Comparison of ENCODE assay signal across 13 cellular contexts in genomic region chr2:241108271-241109209, GRCh38. TPM values are rescaled to one million over a fixed set of nuclear protein-coding genes. Genes with fewer than 3 reads are reported as not detected.
DNase-seq lines count a peak whose midpoint lies in the region; ATAC-seq and TF ChIP-seq lines count a peak whose summit lies in the region.
"Had no signal": no experiment of that assay in that cellular context is flagged by ENCODE, and none has a peak within 500 bp of the region (broad histone marks: within the 10 kb centered on the region; RNA-seq: fewer than 3 reads in every experiment).

No MANE protein-coding gene starts in this region.

- H3K9me3 ChIP-seq in CD4-positive, alpha-beta memory T cell (ENCODE audit: control insufficient read depth in 1 of 2, low read length in 2 of 2): no peaks in the 10 kb centered on the region
- no peaks in the 10 kb centered on the region for H3K9me3 ChIP-seq in OCI-LY1 (ENCODE audit: low read length)
- no peaks in the 10 kb centered on the region for H3K9me3 ChIP-seq in ovary

- TF ChIP-seq CTCF in OCI-LY1 (IDR thresholded peaks at IDR 0.05; ENCODE audit: low read length): no peak
- no peak for TF ChIP-seq CTCF in ovary (IDR thresholded peaks at IDR 0.05)
- no peak for TF ChIP-seq CTCF in foreskin keratinocyte (conservative IDR thresholded peaks at IDR 0.05)

- H3K27ac ChIP-seq in CD4-positive, alpha-beta memory T cell (ENCODE audit: low read depth, low read length): peak overlapping the region; percentile 64
- peak overlapping the region; percentile 88 for H3K27ac ChIP-seq in OCI-LY1 (ENCODE audit: low read depth, low read length, poor library complexity, severe bottlenecking)
- no peak overlapping the region for H3K27ac ChIP-seq in ovary
- no peak overlapping the region for H3K27ac ChIP-seq in foreskin keratinocyte
- H3K27ac ChIP-seq: cardiac muscle cell, KMS-11 had no signal

- no peaks in the 10 kb centered on the region for H3K79me2 ChIP-seq in OCI-LY1 (ENCODE audit: insufficient read depth, low read length)

- 88 to 89% (median 88%) methylated on average over 35 of the region's 35 CpGs for WGBS in ovary, 3 donors

- no peak for TF ChIP-seq POLR2A in ovary (IDR thresholded peaks at IDR 0.05)

- peak overlapping the region; percentile 93 to 99 (median 97) for H3K27ac Mint-ChIP-seq in CD4-positive, alpha-beta memory T cell
- H3K27ac Mint-ChIP-seq in natural killer cell treated with Interleukin-12 subunit alpha and Interleukin-12 subunit beta and Interleukin-15 and Interleukin-18, amount 100 ng/mL, for 72 hours: peak overlapping the region; percentile 31 to 50

- H3K4me1 ChIP-seq in CD4-positive, alpha-beta memory T cell (ENCODE audit: insufficient read depth, low read length): peaks cover 83% of the 10 kb centered on the region
- H3K4me1 ChIP-seq in OCI-LY1 (ENCODE audit: insufficient read depth, low read length, severe bottlenecking) (peaks cover 64% of the 10 kb centered on the region), ovary (ENCODE audit: insufficient read depth) (no peaks in the 10 kb centered on the region), foreskin keratinocyte (no peaks in the 10 kb centered on the region)

- peak overlapping the region; percentile 38 for H3K4me2 ChIP-seq in OCI-LY1 (ENCODE audit: low read length)
- H3K4me2 ChIP-seq: KMS-11 had no signal

- peaks cover 8% of the 10 kb centered on the region for H3K36me3 ChIP-seq in CD4-positive, alpha-beta memory T cell (ENCODE audit: insufficient read depth, low read length)
- peaks cover 22% of the 10 kb centered on the region for H3K36me3 ChIP-seq in OCI-LY1 (ENCODE audit: insufficient read depth, low read length)
- H3K36me3 ChIP-seq in ovary: no peaks in the 10 kb centered on the region
- H3K36me3 ChIP-seq: cardiac muscle cell had no signal

- no peak for TF ChIP-seq EP300 in ovary (IDR thresholded peaks at IDR 0.05)

- H3K9me2 ChIP-seq in OCI-LY1 (ENCODE audit: low read depth, low read length): no peaks in the 10 kb centered on the region

- no peak for ATAC-seq in natural killer cell treated with Interleukin-12 subunit alpha and Interleukin-12 subunit beta and Interleukin-15 and Interleukin-18, amount 100 ng/mL, for 72 hours
- ATAC-seq in foreskin keratinocyte (no peak), GM21786 (IDR thresholded peaks at IDR 0.05; ENCODE audit: unreplicated experiment) (no peak), GM18861 (IDR thresholded peaks at IDR 0.05; ENCODE audit: unreplicated experiment) (no peak)
- ATAC-seq: HCT116 had no signal

- H4K20me1 ChIP-seq in OCI-LY1 (ENCODE audit: insufficient read depth, low read length): no peaks in the 10 kb centered on the region

- no peaks in the 10 kb centered on the region for H3K27me3 Mint-ChIP-seq in CD4-positive, alpha-beta memory T cell
- H3K27me3 Mint-ChIP-seq in natural killer cell treated with Interleukin-12 subunit alpha and Interleukin-12 subunit beta and Interleukin-15 and Interleukin-18, amount 100 ng/mL, for 72 hours: no peaks in the 10 kb centered on the region

- intact Hi-C loops in CD4-positive, alpha-beta memory T cell (cut with micrococcal nuclease): no loop called here
- intact Hi-C loops in ovary (cut with DNase I): no loop called here

- peak overlapping the region in 1 of 2 donors; percentile 64 for H3K4me3 ChIP-seq in CD4-positive, alpha-beta memory T cell (ENCODE audit: low read length in 2 of 2)
- H3K4me3 ChIP-seq in OCI-LY1 (ENCODE audit: low read depth, low read length, poor library complexity, severe bottlenecking) (peak overlapping the region; percentile 17), ovary (no peak overlapping the region)
- H3K4me3 ChIP-seq: cardiac muscle cell had no signal

- peak; percentile 64 to 80 (median 71) for DNase-seq in CD4-positive, alpha-beta memory T cell
- DNase-seq in central memory CD4-positive, alpha-beta T cell: peak; percentile 75
- DNase-seq in natural killer cell treated with Interleukin-12 subunit alpha and Interleukin-12 subunit beta and Interleukin-15 and Interleukin-18, amount 100 ng/mL, for 72 hours (ENCODE audit: low spot score): no peak
- no peak for DNase-seq in ovary
- DNase-seq in foreskin keratinocyte: no peak
- DNase-seq: NCI-H2081 treated with DMSO at 0.1 percent for 48 hours, SW 1271 had no signal

- H3K36me3 Mint-ChIP-seq in CD4-positive, alpha-beta memory T cell: peaks cover 25 to 35% of the 10 kb centered on the region in 2 donors
- no peaks in the 10 kb centered on the region for H3K36me3 Mint-ChIP-seq in natural killer cell treated with Interleukin-12 subunit alpha and Interleukin-12 subunit beta and Interleukin-15 and Interleukin-18, amount 100 ng/mL, for 72 hours

- H3F3A ChIP-seq in OCI-LY1 (ENCODE audit: insufficient read depth, low read length): no peaks in the 10 kb centered on the region

- peaks cover 40 to 86% (median 64%) of the 10 kb centered on the region in 4 donors for H3K4me1 Mint-ChIP-seq in CD4-positive, alpha-beta memory T cell
- H3K4me1 Mint-ChIP-seq in natural killer cell treated with Interleukin-12 subunit alpha and Interleukin-12 subunit beta and Interleukin-15 and Interleukin-18, amount 100 ng/mL, for 72 hours (ENCODE audit: low read depth in 2 of 2): peaks cover 8 to 23% of the 10 kb centered on the region in 2 donors

- POLR2A ChIA-PET in CD4-positive, alpha-beta memory T cell (lab: Charles Lee; ENCODE audit: partially characterized antibody): interaction anchor here (0.6 to 17.2 kb wide), 13 partner anchors 7 to 207 kb away, joined by 3 to 299 read pairs (median 7); partner anchors contain the start of genes HDLBP, MTERF4, PASK and PPP1R7

- peak overlapping the region; percentile 20; the same call in 1 of the 2 replicates for H3K9ac ChIP-seq in OCI-LY1 (ENCODE audit: low read length)
- H3K9ac ChIP-seq: KMS-11 had no signal

- peak overlapping the region; percentile 82 to 98 (median 92) for H3K4me3 Mint-ChIP-seq in CD4-positive, alpha-beta memory T cell
- H3K4me3 Mint-ChIP-seq in natural killer cell treated with Interleukin-12 subunit alpha and Interleukin-12 subunit beta and Interleukin-15 and Interleukin-18, amount 100 ng/mL, for 72 hours: peak overlapping the region; percentile 36

- peaks cover 0 to 6% (median 1%) of the 10 kb centered on the region in 8 donors for H3K9me3 Mint-ChIP-seq in CD4-positive, alpha-beta memory T cell
- no peaks in the 10 kb centered on the region for H3K9me3 Mint-ChIP-seq in natural killer cell treated with Interleukin-12 subunit alpha and Interleukin-12 subunit beta and Interleukin-15 and Interleukin-18, amount 100 ng/mL, for 72 hours

- no peak overlapping the region for H2AFZ ChIP-seq in OCI-LY1 (ENCODE audit: low read length)

- CTCF ChIA-PET in CD4-positive, alpha-beta memory T cell (lab: Charles Lee; ENCODE audit: partially characterized antibody): interaction anchor here (1.1 to 2.0 kb wide), 2 partner anchors 30 to 42 kb away, joined by 3 to 5 read pairs; partner anchors contain the start of gene PPP1R7

- no peaks in the 10 kb centered on the region for H3K27me3 ChIP-seq in CD4-positive, alpha-beta memory T cell (ENCODE audit: insufficient read depth, low read length)
- H3K27me3 ChIP-seq in OCI-LY1 (ENCODE audit: insufficient read depth, low read length): no peaks in the 10 kb centered on the region
- H3K27me3 ChIP-seq in ovary: no peaks in the 10 kb centered on the region
- H3K27me3 ChIP-seq in foreskin keratinocyte: no peaks in the 10 kb centered on the region
- H3K27me3 ChIP-seq: cardiac muscle cell had no signal

RNA-seq across cellular contexts. Expression of gene MTERF4, which starts 6.5 kb away (rescaled TPM):
- 100 to 1,000 TPM; 204 to 227 TPM for total RNA-seq in CD4-positive, alpha-beta memory T cell
- 10 to 100 TPM; 44.6 to 56.6 TPM for polyA plus RNA-seq in CD4-positive, alpha-beta memory T cell
- total RNA-seq in natural killer cell treated with Interleukin-12 subunit alpha and Interleukin-12 subunit beta and Interleukin-15 and Interleukin-18, amount 100 ng/mL, for 72 hours: 10 to 100 TPM; 38.1 to 40.5 TPM
- total RNA-seq in ovary (10 to 100 TPM; 24.8 to 45.7 (median 35.7) TPM), foreskin keratinocyte (15.9 and 20.1 TPM in 2 replicates)
- polyA plus RNA-seq in ovary (10 to 100 TPM; 41.6 to 60.7 TPM), foreskin keratinocyte (15.9 and 19.7 TPM in 2 replicates)

RNA-seq across cellular contexts. Expression of gene PASK, which starts 40.7 kb away (rescaled TPM):
- total RNA-seq in CD4-positive, alpha-beta memory T cell: 100 to 1,000 TPM; 290 to 309 TPM
- polyA plus RNA-seq in CD4-positive, alpha-beta memory T cell: 10 to 100 TPM; 38.2 to 50.0 TPM
- total RNA-seq in natural killer cell treated with Interleukin-12 subunit alpha and Interleukin-12 subunit beta and Interleukin-15 and Interleukin-18, amount 100 ng/mL, for 72 hours: 10 to 100 TPM; 69.5 to 78.9 TPM
- total RNA-seq in ovary (10 to 100 TPM in 2 of 7 donors, 1 to 10 TPM in 5; 2.4 to 13.4 (median 7.4) TPM), foreskin keratinocyte (9.7 and 9.8 TPM in 2 replicates)
- polyA plus RNA-seq in ovary (10 to 100 TPM in 1 of 2 donors, 1 to 10 TPM in 1; 2.9 to 12.8 TPM), foreskin keratinocyte (5.8 and 6.0 TPM in 2 replicates)

RNA-seq across cellular contexts. Expression of gene PPP1R7, which starts 41.7 kb away (rescaled TPM):
- total RNA-seq in CD4-positive, alpha-beta memory T cell: 10 to 100 TPM; 61.3 to 68.9 TPM
- 100 to 1,000 TPM; 114 to 119 TPM for polyA plus RNA-seq in CD4-positive, alpha-beta memory T cell
- total RNA-seq in natural killer cell treated with Interleukin-12 subunit alpha and Interleukin-12 subunit beta and Interleukin-15 and Interleukin-18, amount 100 ng/mL, for 72 hours: 100 to 1,000 TPM in 1 of 2 donors, 10 to 100 TPM in 1; 54.8 to 109 TPM
- total RNA-seq in ovary: 10 to 100 TPM; 21.9 to 55.3 (median 37.8) TPM
- 100 to 1,000 TPM in 1 of 2 donors, 10 to 100 TPM in 1; 56.0 to 120 TPM for polyA plus RNA-seq in ovary
- total RNA-seq in foreskin keratinocyte: 60.6 and 69.6 TPM in 2 replicates
- polyA plus RNA-seq in foreskin keratinocyte: 109 and 112 TPM in 2 replicates

Comparison
In these comparisons a context has a peak if more than half of its experiments do, and no peak if none do; other contexts are left out.
1. DNase-seq: peak in CD4-positive, alpha-beta memory T cell (5 of 5) and central memory CD4-positive, alpha-beta T cell (single experiment); none in natural killer cell treated with Interleukin-12 subunit alpha and Interleukin-12 subunit beta and Interleukin-15 and Interleukin-18, amount 100 ng/mL, for 72 hours (single experiment), ovary (0 of 5) and foreskin keratinocyte (0 of 2).
2. H3K27ac ChIP-seq: peak in CD4-positive, alpha-beta memory T cell (single experiment) and OCI-LY1 (single experiment); none in ovary (0 of 2) and foreskin keratinocyte (single experiment).